In the genomic region with DNA sequence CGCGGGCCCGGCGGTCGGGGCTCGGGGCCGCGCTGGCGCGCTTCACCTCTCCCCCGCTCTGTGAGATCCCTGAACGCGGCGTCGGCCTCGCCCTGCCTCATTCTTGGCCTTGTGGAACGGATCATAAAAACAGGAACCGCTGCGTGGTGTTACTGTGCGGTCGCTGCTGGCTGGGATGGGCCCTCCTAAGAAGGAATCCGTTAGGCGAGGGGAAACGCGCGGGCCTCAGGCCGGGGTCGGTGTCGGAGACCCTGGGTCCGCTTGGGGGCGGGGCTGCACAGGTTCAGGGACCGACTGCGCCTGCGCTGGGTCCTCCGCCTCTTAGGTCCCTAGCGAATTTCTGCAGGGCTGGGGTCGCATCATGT, we compare ENCODE assay signal across 8 cellular contexts. TPM values are rescaled to one million over a fixed set of nuclear protein-coding genes. Genes with fewer than 3 reads are reported as not detected.
DNase-seq lines count a peak whose midpoint lies in the region; ATAC-seq and TF ChIP-seq lines count a peak whose summit lies in the region.

No MANE protein-coding gene starts in this region.

- H3K4me3 ChIP-seq in NB4 (ENCODE audit: low read depth, low read length), result peak overlapping the region; percentile 89
- H3K4me3 ChIP-seq in right cardiac atrium (ENCODE audit: low read length), result peak overlapping the region; percentile 64
- H3K4me3 ChIP-seq in rectal smooth muscle tissue (ENCODE audit: low read length), result peak overlapping the region; percentile 98
- H3K4me3 ChIP-seq in uterus, result peak overlapping the region; percentile 75 to 76

- in situ Hi-C loops in G401 (cut with HindIII; ENCODE audit: low sequenced_read_pairs), result no loop called here

- intact Hi-C loops in right cardiac atrium (cut with DNase I), result loop anchor here in 1 of 4 donors (10.0 kb wide), 1 partner anchor 111 kb away; no protein-coding TSS in a partner anchor
- intact Hi-C loops in uterus (cut with DNase I; ENCODE audit: low total_unique reads), result no loop called here

- peak overlapping the region; percentile 84 for H3K27ac Mint-ChIP-seq in T-helper 1 cell treated with Interleukin-12 subunit alpha and Interleukin-12 subunit beta and Interleukin-4 antibody, amounts not matched to agents 30 μg/mL and 1 μg/mL, for 36 hours

- peak overlapping the region; percentile 12 for H3K9ac ChIP-seq in rectal smooth muscle tissue (ENCODE audit: low read length)

- DNase-seq in G401 (ENCODE audit: low spot score) (peak; percentile 73), HEK293T (ENCODE audit: extremely low spot score) (peak; percentile 81), NB4 (ENCODE audit: low read depth) (peak; percentile 93), right cardiac atrium (peak; percentile 73 to 89 (median 88)), uterus (peak; percentile 50 to 63)

- peaks cover 40% of the 10 kb centered on the region for H3K4me1 Mint-ChIP-seq in T-helper 1 cell treated with Interleukin-12 subunit alpha and Interleukin-12 subunit beta and Interleukin-4 antibody, amounts not matched to agents 30 μg/mL and 1 μg/mL, for 36 hours (ENCODE audit: low read depth)

- CTCF ChIA-PET in HEK293T (lab: Yijun Ruan, JAX), result interaction anchor here (0.6 kb wide), 1 partner anchor 15 kb away, joined by 3 read pairs; no protein-coding TSS in a partner anchor

- TF ChIP-seq CTCF in NB4 (IDR thresholded peaks at IDR 0.05; ENCODE audit: low read depth, low read length) (no peak), uterus (IDR thresholded peaks at IDR 0.05) (no peak)

- POLR2A ChIA-PET in HEK293T (lab: Yijun Ruan, JAX), result interaction anchor here (1.2 kb wide), 1 partner anchor 8 kb away, joined by 3 read pairs; no protein-coding TSS in a partner anchor

- peaks cover 11% of the 10 kb centered on the region for H3K36me3 Mint-ChIP-seq in T-helper 1 cell treated with Interleukin-12 subunit alpha and Interleukin-12 subunit beta and Interleukin-4 antibody, amounts not matched to agents 30 μg/mL and 1 μg/mL, for 36 hours (ENCODE audit: low read depth)

- TF ChIP-seq POLR2A in NB4 (IDR thresholded peaks at IDR 0.05; ENCODE audit: extremely low read depth, insufficient read length) (no peak), uterus (IDR thresholded peaks at IDR 0.05) (no peak)

- H3K27ac ChIP-seq in angular gyrus (ENCODE audit: low read depth, low read length), result peak overlapping the region; percentile 40
- peak overlapping the region; percentile 71 for H3K27ac ChIP-seq in right cardiac atrium (ENCODE audit: low read length)
- H3K27ac ChIP-seq in rectal smooth muscle tissue (ENCODE audit: low read depth, low read length), result peak overlapping the region; percentile 80
- peak overlapping the region; percentile 84 to 93 for H3K27ac ChIP-seq in uterus

- no peaks in the 10 kb centered on the region for H3K9me3 ChIP-seq in right cardiac atrium (ENCODE audit: control insufficient read depth, low read length)
- H3K9me3 ChIP-seq in uterus, result no peaks in the 10 kb centered on the region

- H3K36me3 ChIP-seq in rectal smooth muscle tissue (ENCODE audit: control insufficient read depth, insufficient read depth, low read length) (no peaks in the 10 kb centered on the region), uterus (no peaks in the 10 kb centered on the region)

- peaks cover 3% of the 10 kb centered on the region for H3K27me3 Mint-ChIP-seq in T-helper 1 cell treated with Interleukin-12 subunit alpha and Interleukin-12 subunit beta and Interleukin-4 antibody, amounts not matched to agents 30 μg/mL and 1 μg/mL, for 36 hours (ENCODE audit: low read depth)

- H3K27me3 ChIP-seq in right cardiac atrium (ENCODE audit: control insufficient read depth, insufficient read depth) (no peaks in the 10 kb centered on the region), rectal smooth muscle tissue (ENCODE audit: control insufficient read depth, insufficient read depth, low read length) (no peaks in the 10 kb centered on the region), uterus (no peaks in the 10 kb centered on the region)

- no peaks in the 10 kb centered on the region for H3K9me3 Mint-ChIP-seq in T-helper 1 cell treated with Interleukin-12 subunit alpha and Interleukin-12 subunit beta and Interleukin-4 antibody, amounts not matched to agents 30 μg/mL and 1 μg/mL, for 36 hours

- peak; percentile 64 to 77 for ATAC-seq in right cardiac atrium

- H3K4me1 ChIP-seq in right cardiac atrium (ENCODE audit: control insufficient read depth, insufficient read depth, low read length) (no peaks in the 10 kb centered on the region), rectal smooth muscle tissue (ENCODE audit: control insufficient read depth, insufficient read depth, low read length) (peaks cover 2% of the 10 kb centered on the region), uterus (no peaks in the 10 kb centered on the region)

- WGBS in right cardiac atrium, result under 1% methylated on average over 37 of the region's 37 CpGs

- H3K4me3 Mint-ChIP-seq in T-helper 1 cell treated with Interleukin-12 subunit alpha and Interleukin-12 subunit beta and Interleukin-4 antibody, amounts not matched to agents 30 μg/mL and 1 μg/mL, for 36 hours, result peak overlapping the region; percentile 93

TF ChIP-seq in HEK293T, 16 proteins besides CTCF, POLR2A, EP300 and RAD21:
- TF ChIP-seq NFRKB (IDR thresholded peaks at IDR 0.05), result no peak
- TF ChIP-seq LEF1 (IDR thresholded peaks at IDR 0.05; ENCODE audit: borderline replicate concordance), result no peak
- no peak for TF ChIP-seq FOXK2 (IDR thresholded peaks at IDR 0.05)
- TF ChIP-seq SP1 (IDR thresholded peaks at IDR 0.05), result no peak
- TF ChIP-seq TARDBP (IDR thresholded peaks at IDR 0.05), result no peak
- TF ChIP-seq L3MBTL2 (conservative IDR thresholded peaks at IDR 0.05), result no peak
- TF ChIP-seq CTBP1 (IDR thresholded peaks at IDR 0.05; ENCODE audit: borderline replicate concordance), result no peak
- no peak for TF ChIP-seq FOXA1 (IDR thresholded peaks at IDR 0.05)
- TF ChIP-seq ZNF384 (IDR thresholded peaks at IDR 0.05), result no peak
- TF ChIP-seq ELF4 (IDR thresholded peaks at IDR 0.05), result no peak
- TF ChIP-seq SUZ12 (IDR thresholded peaks at IDR 0.05), result no peak
- no peak for TF ChIP-seq BHLHE40 (IDR thresholded peaks at IDR 0.05; ENCODE audit: borderline replicate concordance)
- TF ChIP-seq FOXM1 (IDR thresholded peaks at IDR 0.05; ENCODE audit: borderline replicate concordance), result no peak

RNA-seq across cellular contexts. Expression of a gene that starts 0.4 kb away (rescaled TPM):
- 42.8 and 75.3 TPM in 2 replicates for total RNA-seq in G401 (2014; rRNA removed; shearing (Covaris generic))
- 1 to 10 TPM; 4.8 to 9.9 (median 7.9) TPM for total RNA-seq in right cardiac atrium
- 2.6 TPM for polyA plus RNA-seq in right cardiac atrium
- 10 to 100 TPM in 2 of 4 donors, 1 to 10 TPM in 1, under 1 TPM in 1; 0.26 to 35.9 (median 11.2) TPM for total RNA-seq in uterus

RNA-seq across cellular contexts. Expression of a gene that starts 5.2 kb away (rescaled TPM):
- 12.6 and 21.2 TPM in 2 replicates for total RNA-seq in G401 (2014; rRNA removed; shearing (Covaris generic))
- 10 to 100 TPM; 32.6 to 38.8 (median 34.9) TPM for total RNA-seq in right cardiac atrium
- polyA plus RNA-seq in right cardiac atrium, result 20.5 TPM
- 10 to 100 TPM; 28.9 to 99.3 (median 77.6) TPM for total RNA-seq in uterus

RNA-seq across cellular contexts. Expression of a gene that starts 49.7 kb away (rescaled TPM):
- total RNA-seq in G401 (2014; rRNA removed; shearing (Covaris generic)), result 0.55 and 1.3 TPM in 2 replicates
- total RNA-seq in right cardiac atrium (1 to 10 TPM; 5.4 to 7.0 (median 6.2) TPM), uterus (10 to 100 TPM in 3 of 4 donors, 1 to 10 TPM in 1; 5.3 to 31.2 (median 20.1) TPM)
- polyA plus RNA-seq in right cardiac atrium, result 3.9 TPM

Comparison
In these comparisons a context has a peak if more than half of its experiments do, and no peak if none do; other contexts are left out.
1. Peak in every context shown above with its lines: DNase-seq, ATAC-seq, H3K4me3 ChIP-seq and H3K27ac ChIP-seq.